3 cellular contexts compared by ENCODE assay signal in genomic region chr6:83413068-83413467, GRCh38.
TF ChIP-seq lines count a peak whose summit lies in the region.

No MANE protein-coding gene starts in this region.

TF ChIP-seq in liver, 16 proteins besides CTCF, POLR2A, EP300 and RAD21:
- TF ChIP-seq SP1 (IDR thresholded peaks at IDR 0.05) = peak; percentile 20
- peak in 1 of 2 donors; percentile 32 for TF ChIP-seq RXRA (IDR thresholded peaks at IDR 0.05)
- no peak for TF ChIP-seq JUND (IDR thresholded peaks at IDR 0.05)
- peak; percentile 52 to 74 for TF ChIP-seq HNF4A (conservative IDR thresholded peaks at IDR 0.05)
- no peak for TF ChIP-seq EGR1 (IDR thresholded peaks at IDR 0.05; ENCODE audit: low read depth in 2 of 2)
- no peak for TF ChIP-seq MAX (IDR thresholded peaks at IDR 0.05)
- TF ChIP-seq YY1 (IDR thresholded peaks at IDR 0.05) = no peak
- no peak for TF ChIP-seq NR2F2 (IDR thresholded peaks at IDR 0.05)
- TF ChIP-seq ATF3 (IDR thresholded peaks at IDR 0.05) = no peak
- no peak for TF ChIP-seq GABPA (IDR thresholded peaks at IDR 0.05 in 1 of 2, conservative IDR thresholded peaks at IDR 0.05 in 1 of 2)

TF ChIP-seq in HepG2, 621 proteins besides CTCF, POLR2A, EP300 and RAD21:
- TF ChIP-seq ZNF512 (CRISPR knock-in tag; IDR thresholded peaks at IDR 0.05) = no peak
- no peak for TF ChIP-seq FOXC1 (CRISPR knock-in tag; IDR thresholded peaks at IDR 0.05; ENCODE audit: borderline replicate concordance)
- TF ChIP-seq ZBTB3 (CRISPR knock-in tag; IDR thresholded peaks at IDR 0.05; ENCODE audit: borderline replicate concordance, low read depth) = no peak
- TF ChIP-seq ZNF597 (CRISPR knock-in tag; IDR thresholded peaks at IDR 0.05) = no peak
- TF ChIP-seq ZNF264 (CRISPR knock-in tag; IDR thresholded peaks at IDR 0.05) = no peak
- TF ChIP-seq ZNF251 (CRISPR knock-in tag; IDR thresholded peaks at IDR 0.05) = no peak
- no peak for TF ChIP-seq RBFOX2 (IDR thresholded peaks at IDR 0.05; ENCODE audit: low read depth, low read length)
- no peak for TF ChIP-seq NR2F1 (CRISPR knock-in tag; IDR thresholded peaks at IDR 0.05)
- TF ChIP-seq PHF8 (CRISPR knock-in tag; IDR thresholded peaks at IDR 0.05) = no peak

TF ChIP-seq in K562, 482 proteins besides CTCF, POLR2A, EP300 and RAD21:
- TF ChIP-seq ZNF133 (CRISPR knock-in tag; IDR thresholded peaks at IDR 0.05) (no peak), CEBPB (tag; IDR thresholded peaks at IDR 0.05) (0 out of 2 replicates have a peak, but pooled peaks have one; percentile 19)
